Comparison of ENCODE assay signal across 15 cellular contexts in genomic region chr6:74597840-74598239, GRCh38.
DNase-seq lines count a peak whose midpoint lies in the region; ATAC-seq and TF ChIP-seq lines count a peak whose summit lies in the region.
"Had no signal": no experiment of that assay in that cellular context is flagged by ENCODE, and none has a peak within 500 bp of the region (broad histone marks: within the 10 kb centered on the region; RNA-seq: fewer than 3 reads in every experiment).

No MANE protein-coding gene starts in this region.

- no peak for TF ChIP-seq CTCF in OCI-LY3 (IDR thresholded peaks at IDR 0.05; ENCODE audit: low read depth, low read length)
- TF ChIP-seq CTCF in omental fat pad (IDR thresholded peaks at IDR 0.05): no peak

- no peaks in the 10 kb centered on the region for H3K9me3 Mint-ChIP-seq in activated CD8-positive, alpha-beta T cell treated with anti-CD3 and anti-CD28 coated beads, Interleukin-2, amount 10 ng/mL, durations not matched to agents 7 days and 5 days (ENCODE audit: insufficient read depth)
- H3K9me3 Mint-ChIP-seq: CD14-positive monocyte had no signal

- H3K4me3 Mint-ChIP-seq in activated CD8-positive, alpha-beta T cell treated with anti-CD3 and anti-CD28 coated beads, Interleukin-2, amount 10 ng/mL, durations not matched to agents 7 days and 5 days: no peak overlapping the region
- H3K4me3 Mint-ChIP-seq: CD14-positive monocyte, nephron had no signal

- peaks cover 18% of the 10 kb centered on the region for H3K36me3 ChIP-seq in OCI-LY3 (replicated peaks; ENCODE audit: low read depth, low read length)
- H3K36me3 ChIP-seq: brain microvascular endothelial cell had no signal

- ATAC-seq in GM18867 (IDR thresholded peaks at IDR 0.05; ENCODE audit: unreplicated experiment): peak; percentile 33
- ATAC-seq in GM21576 (IDR thresholded peaks at IDR 0.05; ENCODE audit: unreplicated experiment): peak; percentile 32
- peak; percentile 38 for ATAC-seq in HG03066 (IDR thresholded peaks at IDR 0.05; ENCODE audit: low read depth, unreplicated experiment)
- ATAC-seq in activated CD8-positive, alpha-beta T cell treated with anti-CD3 and anti-CD28 coated beads, Interleukin-2, amount 10 ng/mL, durations not matched to agents 7 days and 5 days: no peak
- ATAC-seq in omental fat pad (ENCODE audit: low FRiP score): no peak
- no peak for ATAC-seq in HG02642 (IDR thresholded peaks at IDR 0.05; ENCODE audit: poor library complexity, unreplicated experiment)

- H3K9me3 ChIP-seq in OCI-LY3 (ENCODE audit: insufficient read depth, low read length): peaks cover 6% of the 10 kb centered on the region; the same call in 1 of the 2 replicates

- no peaks in the 10 kb centered on the region for H3K27me3 ChIP-seq in OCI-LY3 (ENCODE audit: low read depth, low read length)
- H3K27me3 ChIP-seq: brain microvascular endothelial cell had no signal

- H3K36me3 Mint-ChIP-seq in activated CD8-positive, alpha-beta T cell treated with anti-CD3 and anti-CD28 coated beads, Interleukin-2, amount 10 ng/mL, durations not matched to agents 7 days and 5 days (ENCODE audit: low read depth): no peaks in the 10 kb centered on the region
- H3K36me3 Mint-ChIP-seq: CD14-positive monocyte had no signal

- H2AFZ ChIP-seq in OCI-LY3 (ENCODE audit: low read depth, low read length): peak overlapping the region; percentile 37

- H3K79me2 ChIP-seq in OCI-LY3 (ENCODE audit: low read length): no peaks in the 10 kb centered on the region

- H3K4me2 ChIP-seq in OCI-LY3 (ENCODE audit: low read length): peak overlapping the region; percentile 73

- no peak overlapping the region for H3K27ac Mint-ChIP-seq in activated CD8-positive, alpha-beta T cell treated with anti-CD3 and anti-CD28 coated beads, Interleukin-2, amount 10 ng/mL, durations not matched to agents 7 days and 5 days
- H3K27ac Mint-ChIP-seq: CD14-positive monocyte, nephron had no signal

- DNase-seq in activated CD4-positive, alpha-beta T cell treated with anti-CD3 and anti-CD28 coated beads, Interleukin-2, amount 50 U/mL, for 1 hour: no peak
- no peak for DNase-seq in activated CD8-positive, alpha-beta T cell treated with anti-CD3 and anti-CD28 coated beads, Interleukin-2, amount 10 ng/mL, durations not matched to agents 7 days and 5 days
- DNase-seq in omental fat pad (ENCODE audit: low spot score): no peak
- DNase-seq: activated CD4-positive, alpha-beta T cell treated with anti-CD3 and anti-CD28 coated beads, Interleukin-2, amount 50 U/mL, for 48 hours; activated effector memory CD4-positive, alpha-beta T cell treated with anti-CD3 and anti-CD28 coated beads, Interleukin-2, amount 50 U/mL, for 16 hours; brain microvascular endothelial cell; head of caudate nucleus; substantia nigra had no signal

- peaks cover 46% of the 10 kb centered on the region for H3K4me1 ChIP-seq in OCI-LY3 (ENCODE audit: low read length)

- H4K20me1 ChIP-seq in OCI-LY3 (ENCODE audit: insufficient read depth, low read length): no peaks in the 10 kb centered on the region

- H3K27ac ChIP-seq in OCI-LY3 (ENCODE audit: low read length): peak overlapping the region; percentile 94
- H3K27ac ChIP-seq: brain microvascular endothelial cell had no signal

- peak overlapping the region; percentile 60 for H3K4me3 ChIP-seq in OCI-LY3 (ENCODE audit: low read length)

- H3K9ac ChIP-seq in OCI-LY3 (ENCODE audit: low read length): peak overlapping the region; percentile 65

- H3K4me1 Mint-ChIP-seq in activated CD8-positive, alpha-beta T cell treated with anti-CD3 and anti-CD28 coated beads, Interleukin-2, amount 10 ng/mL, durations not matched to agents 7 days and 5 days (ENCODE audit: low read depth): no peaks in the 10 kb centered on the region
- H3K4me1 Mint-ChIP-seq: CD14-positive monocyte, nephron had no signal

- H3K27me3 Mint-ChIP-seq in activated CD8-positive, alpha-beta T cell treated with anti-CD3 and anti-CD28 coated beads, Interleukin-2, amount 10 ng/mL, durations not matched to agents 7 days and 5 days (ENCODE audit: low read depth): no peaks in the 10 kb centered on the region

- POLR2A ChIA-PET in activated CD8-positive, alpha-beta T cell treated with anti-CD3 and anti-CD28 coated beads, Interleukin-2, amount 10 ng/mL, durations not matched to agents 7 days and 5 days (lab: Charles Lee): no interaction called here

- CTCF ChIA-PET in activated CD8-positive, alpha-beta T cell treated with anti-CD3 and anti-CD28 coated beads, Interleukin-2, amount 10 ng/mL, durations not matched to agents 7 days and 5 days (lab: Charles Lee): no interaction called here

Comparison
In these comparisons a context has a peak if more than half of its experiments do, and no peak if none do; other contexts are left out.
1. ATAC-seq: peak in GM18867 (single experiment), GM21576 (single experiment) and HG03066 (single experiment); none in activated CD8-positive, alpha-beta T cell treated with anti-CD3 and anti-CD28 coated beads, Interleukin-2, amount 10 ng/mL, durations not matched to agents 7 days and 5 days (single experiment), omental fat pad (single experiment) and HG02642 (single experiment).